In genomic region chr11:76382209-76382608, GRCh38 we compare ENCODE assay signal across 8 cellular contexts. TPM values are rescaled to one million over a fixed set of nuclear protein-coding genes. Genes with fewer than 3 reads are reported as not detected.
DNase-seq lines count a peak whose midpoint lies in the region; ATAC-seq, FAIRE-seq and TF ChIP-seq lines count a peak whose summit lies in the region.

No MANE protein-coding gene starts in this region.

- H3K36me3 ChIP-seq in GM23248 (ENCODE audit: low read depth) (no peaks in the 10 kb centered on the region), keratinocyte (ENCODE audit: control insufficient read depth in 2 of 2, extremely low read depth in 1 of 2, insufficient read depth in 2 of 2, low read length in 2 of 2) (no peaks in the 10 kb centered on the region)

- no peak for TF ChIP-seq RAD21 in A549 (conservative IDR thresholded peaks at IDR 0.05 in 1 of 2, IDR thresholded peaks at IDR 0.05 in 1 of 2)

- H2AFZ ChIP-seq in GM23248 (peak overlapping the region; percentile 98), keratinocyte (ENCODE audit: control insufficient read depth, low read length) (no peak overlapping the region)

- no peak for TF ChIP-seq CTCF in A549 (IDR thresholded peaks at IDR 0.05)
- no peak for TF ChIP-seq CTCF in keratinocyte (optimal IDR thresholded peaks at IDR 0.05 in 1 of 3, IDR thresholded peaks at IDR 0.05 in 1 of 3, conservative IDR thresholded peaks at IDR 0.05 in 1 of 3; ENCODE audit: extremely low read depth in 1 of 3, insufficient read depth in 2 of 3, low read length in 3 of 3)

- POLR2A ChIA-PET in A549 (lab: Yijun Ruan, JAX), result no interaction called here

- intact Hi-C loops in activated T-helper 1 cell treated with anti-CD3 and anti-CD28 coated beads, Interleukin-12 subunit alpha, Interleukin-12 subunit beta, Interleukin-2, Interleukin-4 antibody, amounts not matched to agents 30 ng/mL and 10 ng/mL and 1 ng/mL, durations not matched to agents 14 hours and 24 hours and 36 hours (cut with micrococcal nuclease), result loop anchor here (5.0 to 10.0 kb wide), 5 partner anchors 133 to 820 kb away; partner anchors contain the start of genes LRRC32, SERPINH1 and WNT11
- intact Hi-C loops in posterior cingulate gyrus (cut with DNase I), result loop anchor here (5.0 kb wide), 1 partner anchor 145 kb away; no protein-coding TSS in a partner anchor

- H3K4me2 ChIP-seq in A549, result peak overlapping the region; percentile 79
- peak overlapping the region; percentile 89 for H3K4me2 ChIP-seq in GM23248 (ENCODE audit: unreplicated experiment)
- H3K4me2 ChIP-seq in keratinocyte (ENCODE audit: control insufficient read depth, extremely low read depth, insufficient read depth, low read depth, low read length), result peak overlapping the region; percentile 79

- peak overlapping the region; percentile 94 for H3K4me3 Mint-ChIP-seq in activated T-helper 1 cell treated with anti-CD3 and anti-CD28 coated beads, Interleukin-12 subunit alpha, Interleukin-12 subunit beta, Interleukin-2, Interleukin-4 antibody, amounts not matched to agents 30 ng/mL and 10 ng/mL and 1 ng/mL, durations not matched to agents 14 hours and 24 hours and 36 hours

- H3K27ac Mint-ChIP-seq in activated T-helper 1 cell treated with anti-CD3 and anti-CD28 coated beads, Interleukin-12 subunit alpha, Interleukin-12 subunit beta, Interleukin-2, Interleukin-4 antibody, amounts not matched to agents 30 ng/mL and 10 ng/mL and 1 ng/mL, durations not matched to agents 14 hours and 24 hours and 36 hours, result no peak overlapping the region

- 0 out of 2 replicates have a peak, but pooled peaks cover 3% of the 10 kb centered on the region for H3F3A ChIP-seq in GM23248 (ENCODE audit: insufficient read depth)

- peaks cover 21% of the 10 kb centered on the region for H3K4me1 ChIP-seq in A549
- peaks cover 14% of the 10 kb centered on the region for H3K4me1 ChIP-seq in GM23248 (ENCODE audit: insufficient read depth)
- H3K4me1 ChIP-seq in keratinocyte (ENCODE audit: control insufficient read depth, extremely low read depth, insufficient read depth, low read length), result peaks cover 13% of the 10 kb centered on the region

- no peak for TF ChIP-seq POLR2A in A549 (IDR thresholded peaks at IDR 0.05; ENCODE audit: low read length)

- no peaks in the 10 kb centered on the region for H3K9me1 ChIP-seq in keratinocyte (ENCODE audit: control insufficient read depth, extremely low read depth, insufficient read depth, low read length)

- no peak for DNase-seq in A549 (ENCODE audit: low read depth in 1 of 2, low spot score in 1 of 2)
- DNase-seq in GM23248, result peak; percentile 9
- no peak for DNase-seq in activated T-helper 1 cell treated with anti-CD3 and anti-CD28 coated beads, Interleukin-12 subunit alpha, Interleukin-12 subunit beta, Interleukin-2, Interleukin-4 antibody, amounts not matched to agents 30 ng/mL and 10 ng/mL and 1 ng/mL, durations not matched to agents 14 hours and 24 hours and 36 hours (ENCODE audit: low spot score)
- DNase-seq in keratinocyte (ENCODE audit: low read depth, low spot score), result no peak
- DNase-seq in posterior cingulate gyrus, result no peak
- no peak for DNase-seq in nucleus accumbens (lab: John Stamatoyannopoulos, UW)

- dilution Hi-C loops in keratinocyte (cut with MboI; ENCODE audit: extremely low pct_ligation_motif_present, low sequenced_read_pairs), result no loop called here

- no peaks in the 10 kb centered on the region for H3K9me3 Mint-ChIP-seq in activated T-helper 1 cell treated with anti-CD3 and anti-CD28 coated beads, Interleukin-12 subunit alpha, Interleukin-12 subunit beta, Interleukin-2, Interleukin-4 antibody, amounts not matched to agents 30 ng/mL and 10 ng/mL and 1 ng/mL, durations not matched to agents 14 hours and 24 hours and 36 hours

- no peak overlapping the region for H3K9ac ChIP-seq in GM23248
- H3K9ac ChIP-seq in keratinocyte (ENCODE audit: control insufficient read depth, extremely low read depth, insufficient read depth, low read length), result no peak overlapping the region

- H3K4me3 ChIP-seq in A549 (peak overlapping the region; percentile 99), GM23248 (peak overlapping the region; percentile 93), keratinocyte (ENCODE audit: control insufficient read depth in 2 of 3, extremely low read depth in 1 of 3, insufficient read depth in 2 of 3, low read depth in 1 of 3, low read length in 3 of 3) (no peak overlapping the region)

- H3K27ac ChIP-seq in A549, result no peak overlapping the region
- H3K27ac ChIP-seq in GM23248, result no peak overlapping the region
- no peak overlapping the region for H3K27ac ChIP-seq in keratinocyte (ENCODE audit: control insufficient read depth, insufficient read depth, low read length)

- no peaks in the 10 kb centered on the region for H3K27me3 Mint-ChIP-seq in activated T-helper 1 cell treated with anti-CD3 and anti-CD28 coated beads, Interleukin-12 subunit alpha, Interleukin-12 subunit beta, Interleukin-2, Interleukin-4 antibody, amounts not matched to agents 30 ng/mL and 10 ng/mL and 1 ng/mL, durations not matched to agents 14 hours and 24 hours and 36 hours (ENCODE audit: insufficient read depth)

- no peaks in the 10 kb centered on the region for H3K9me2 ChIP-seq in GM23248 (ENCODE audit: insufficient read depth)

- no peaks in the 10 kb centered on the region for H4K20me1 ChIP-seq in GM23248 (ENCODE audit: insufficient read depth)
- H4K20me1 ChIP-seq in keratinocyte (ENCODE audit: control insufficient read depth, extremely low read depth, insufficient read depth, low read length), result no peaks in the 10 kb centered on the region

- TF ChIP-seq EP300 in A549 (IDR thresholded peaks at IDR 0.05), result no peak

- peaks cover 10% of the 10 kb centered on the region for H3K36me3 Mint-ChIP-seq in activated T-helper 1 cell treated with anti-CD3 and anti-CD28 coated beads, Interleukin-12 subunit alpha, Interleukin-12 subunit beta, Interleukin-2, Interleukin-4 antibody, amounts not matched to agents 30 ng/mL and 10 ng/mL and 1 ng/mL, durations not matched to agents 14 hours and 24 hours and 36 hours (ENCODE audit: low read depth)

- ATAC-seq in A549, result no peak
- ATAC-seq in HG02973 (IDR thresholded peaks at IDR 0.05; ENCODE audit: unreplicated experiment), result no peak
- ATAC-seq in GM18511 (IDR thresholded peaks at IDR 0.05; ENCODE audit: unreplicated experiment), result no peak

- 88% methylated on average over 6 of the region's 6 CpGs for WGBS in A549 (ENCODE audit: missing lambda C conversion rate)
- WGBS in GM23248 (ENCODE audit: low coverage in 1 of 2, low lambda C conversion rate in 2 of 2, missing lambda C conversion rate in 2 of 2), 2 experiments, result 65 to 75% methylated on average over 6 of the region's 6 CpGs

- FAIRE-seq in A549 (lab: Jason Lieb, UNC) (no peak), keratinocyte (lab: Jason Lieb, UNC) (no peak)

- peaks cover 37% of the 10 kb centered on the region for H3K4me1 Mint-ChIP-seq in activated T-helper 1 cell treated with anti-CD3 and anti-CD28 coated beads, Interleukin-12 subunit alpha, Interleukin-12 subunit beta, Interleukin-2, Interleukin-4 antibody, amounts not matched to agents 30 ng/mL and 10 ng/mL and 1 ng/mL, durations not matched to agents 14 hours and 24 hours and 36 hours (ENCODE audit: low read depth)

- H3K79me2 ChIP-seq in GM23248 (ENCODE audit: insufficient read depth) (peaks cover 33% of the 10 kb centered on the region), keratinocyte (ENCODE audit: control insufficient read depth, insufficient read depth, low read length) (peaks cover 33% of the 10 kb centered on the region)

- CTCF ChIA-PET in A549 (lab: Yijun Ruan, JAX), result interaction anchor here (1.0 to 1.3 kb wide), 2 partner anchors 76 to 174 kb away, joined by 3 read pairs; no protein-coding TSS in a partner anchor

- no peaks in the 10 kb centered on the region for H3K9me3 ChIP-seq in A549
- H3K9me3 ChIP-seq in GM23248 (ENCODE audit: low read depth), result no peaks in the 10 kb centered on the region
- no peaks in the 10 kb centered on the region for H3K9me3 ChIP-seq in keratinocyte (ENCODE audit: control insufficient read depth, low read depth, low read length)

- H3K27me3 ChIP-seq in GM23248 (replicated peaks; ENCODE audit: insufficient read depth) (no peaks in the 10 kb centered on the region), keratinocyte (ENCODE audit: control insufficient read depth, extremely low read depth, insufficient read depth, low read length) (no peaks in the 10 kb centered on the region)

- in situ Hi-C loops in GM23248 (cut with MboI), result no loop called here

RNA-seq across cellular contexts. Expression of gene GVQW3, which starts 1.1 kb away (rescaled TPM):
- 2.9 and 3.6 TPM in 2 replicates for polyA plus RNA-seq in A549 (2011; rRNA removed)
- polyA plus RNA-seq in A549 (2012; cell fraction: cytosol; rRNA removed), result 1.1 and 1.2 TPM in 2 replicates
- 2.1 and 3.0 TPM in 2 replicates for polyA plus RNA-seq in A549 (2012; cell fraction: nucleus; rRNA removed)
- polyA plus RNA-seq in A549 (2017; fragmentation: RNase III; extraction: RNeasy Plus Mini Kit Qiagen cat#74134 plus additional on column Dnase treatment), result 2.9 to 4.0 TPM (median 3.8 TPM) in 3 replicates
- polyA minus RNA-seq in A549 (2011; rRNA and poly(A)+ RNA removed), result 3.2 and 3.8 TPM in 2 replicates
- total RNA-seq in GM23248 (2014; rRNA removed; shearing (Covaris generic)), result 0.25 and 0.54 TPM in 2 replicates
- polyA plus RNA-seq in GM23248 (2016; fragmentation: Nextera tagmentation; extraction: Ambion mirVana), result 0.63 and 0.76 TPM in 2 replicates
- total RNA-seq in activated T-helper 1 cell treated with anti-CD3 and anti-CD28 coated beads, Interleukin-12 subunit alpha, Interleukin-12 subunit beta, Interleukin-2, Interleukin-4 antibody, amounts not matched to agents 30 ng/mL and 10 ng/mL and 1 ng/mL, durations not matched to agents 14 hours and 24 hours and 36 hours, result 3.9 and 4.7 TPM in 2 replicates
- polyA plus RNA-seq in keratinocyte, result 0.39 to 0.80 TPM (median 0.48 TPM) in 3 replicates
- not detected for polyA plus RNA-seq in keratinocyte (2011; ENCODE audit: low read depth)
- 0.07 and 0.10 TPM in 2 replicates for polyA plus RNA-seq in keratinocyte (2011; cell fraction: cytosol; rRNA removed)
- 1.8 and 2.1 TPM in 2 replicates for polyA plus RNA-seq in keratinocyte (2011; cell fraction: nucleus; rRNA removed)
- 0.29 TPM in 1 of 2 replicates, not detected in the other for polyA plus RNA-seq in keratinocyte (2012; ENCODE audit: low replicate concordance)
- polyA minus RNA-seq in keratinocyte, result 0.39 to 1.3 TPM (median 0.73 TPM) in 3 replicates
- not detected for polyA minus RNA-seq in keratinocyte (2011; cell fraction: cytosol; rRNA and poly(A)+ RNA removed)
- polyA minus RNA-seq in keratinocyte (2011; cell fraction: nucleus; rRNA and poly(A)+ RNA removed), result 0.53 and 0.70 TPM in 2 replicates

RNA-seq across cellular contexts. Expression of gene THAP12, which starts 1.3 kb away (rescaled TPM):
- polyA plus RNA-seq in A549 (2011; rRNA removed), result 67.2 and 82.4 TPM in 2 replicates
- 16.4 and 16.5 TPM in 2 replicates for polyA plus RNA-seq in A549 (2012; cell fraction: cytosol; rRNA removed)
- 4.9 and 8.0 TPM in 2 replicates for polyA plus RNA-seq in A549 (2012; cell fraction: nucleus; rRNA removed)
- polyA plus RNA-seq in A549 (2017; fragmentation: RNase III; extraction: RNeasy Plus Mini Kit Qiagen cat#74134 plus additional on column Dnase treatment), result 34.6 to 40.0 TPM (median 36.8 TPM) in 3 replicates
- 15.1 and 16.9 TPM in 2 replicates for polyA minus RNA-seq in A549 (2011; rRNA and poly(A)+ RNA removed)
- total RNA-seq in GM23248 (2014; rRNA removed; shearing (Covaris generic)), result 39.0 and 40.6 TPM in 2 replicates
- 21.5 and 22.6 TPM in 2 replicates for polyA plus RNA-seq in GM23248 (2016; fragmentation: Nextera tagmentation; extraction: Ambion mirVana)
- 78.3 and 81.2 TPM in 2 replicates for total RNA-seq in activated T-helper 1 cell treated with anti-CD3 and anti-CD28 coated beads, Interleukin-12 subunit alpha, Interleukin-12 subunit beta, Interleukin-2, Interleukin-4 antibody, amounts not matched to agents 30 ng/mL and 10 ng/mL and 1 ng/mL, durations not matched to agents 14 hours and 24 hours and 36 hours
- 24.9 to 49.8 TPM (median 28.8 TPM) in 3 replicates for polyA plus RNA-seq in keratinocyte
- 54.7 TPM for polyA plus RNA-seq in keratinocyte (2011; ENCODE audit: low read depth)
- polyA plus RNA-seq in keratinocyte (2011; cell fraction: cytosol; rRNA removed), result 21.3 and 43.5 TPM in 2 replicates
- polyA plus RNA-seq in keratinocyte (2011; cell fraction: nucleus; rRNA removed), result 19.1 and 23.2 TPM in 2 replicates
- 20.6 and 26.7 TPM in 2 replicates for polyA plus RNA-seq in keratinocyte (2012; ENCODE audit: low replicate concordance)
- 3.9 to 28.7 TPM (median 12.6 TPM) in 3 replicates for polyA minus RNA-seq in keratinocyte
- 16.1 TPM for polyA minus RNA-seq in keratinocyte (2011; cell fraction: cytosol; rRNA and poly(A)+ RNA removed)
- 9.7 and 18.0 TPM in 2 replicates for polyA minus RNA-seq in keratinocyte (2011; cell fraction: nucleus; rRNA and poly(A)+ RNA removed)

Comparison
In these comparisons a context has a peak if more than half of its experiments do, and no peak if none do; other contexts are left out.
1. H3K4me3 ChIP-seq: peak in A549 (single experiment) and GM23248 (single experiment); none in keratinocyte (0 of 3).
2. Peak in every context shown above with its lines, with median percentiles within 50 percentile points of each other: H3K4me2 ChIP-seq.